ENCODE assay signal across 1 cellular context in the genomic region with DNA sequence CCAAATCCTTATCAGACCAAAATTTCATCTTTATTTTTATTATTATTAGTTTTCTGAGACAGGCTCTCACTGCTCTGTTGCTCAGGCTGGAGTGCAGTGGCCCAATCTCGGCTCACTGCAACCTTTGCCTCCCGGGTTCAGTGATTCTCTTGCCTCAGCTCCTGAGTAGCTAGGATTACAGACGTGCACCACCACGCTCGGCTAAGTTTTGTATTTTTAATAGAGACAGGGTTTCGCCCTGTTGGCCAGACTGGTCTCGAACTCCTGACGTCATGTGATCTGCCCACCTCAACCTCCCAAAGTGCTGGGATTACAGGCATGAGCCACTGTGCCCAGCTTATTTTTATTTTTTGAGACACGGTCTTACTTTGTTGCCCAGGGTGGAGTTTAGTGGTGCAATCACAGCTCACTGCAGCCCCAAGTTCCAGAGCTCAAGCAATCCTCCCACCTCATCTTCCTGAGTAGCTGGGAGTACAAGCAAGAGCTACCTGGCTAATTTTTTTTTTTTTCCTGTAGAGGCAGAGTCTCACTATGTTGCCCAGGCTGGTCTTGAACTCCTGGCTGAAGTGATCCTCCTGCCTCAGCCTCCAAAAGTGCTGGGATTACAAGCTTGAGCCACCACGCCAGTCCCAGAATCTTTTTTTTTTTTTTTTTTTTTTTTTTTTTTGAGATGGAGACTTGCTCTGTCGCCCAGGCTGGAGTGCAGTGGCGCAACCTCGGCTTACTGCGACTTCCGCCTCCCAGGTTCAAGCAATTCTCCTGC.
TF ChIP-seq lines count a peak whose summit lies in the region.

No MANE protein-coding gene starts in this region.

TF ChIP-seq in HEK293T, 16 proteins besides CTCF, POLR2A, EP300 and RAD21:
- 0 out of 2 replicates have a peak, but pooled peaks have one; percentile 42 for TF ChIP-seq ZNF384 (IDR thresholded peaks at IDR 0.05)
